In genomic region chr1:156705918-156706646, GRCh38 we compare ENCODE assay signal across 1 cellular context.
TF ChIP-seq lines count a peak whose summit lies in the region.

No MANE protein-coding gene starts in this region.

TF ChIP-seq in K562, 482 proteins besides CTCF, POLR2A, EP300 and RAD21 (continued from another document and continues in another):
- TF ChIP-seq PATZ1 (CRISPR knock-in tag; IDR thresholded peaks at IDR 0.05; ENCODE audit: borderline replicate concordance), result no peak
- TF ChIP-seq NEUROD1 (IDR thresholded peaks at IDR 0.05; ENCODE audit: borderline replicate concordance, low read depth, low read length, partially characterized antibody), result no peak
- peak in 1 of 2 experiments; percentile 61; a peak in 2 of 4 replicates for TF ChIP-seq HDAC1 (IDR thresholded peaks at IDR 0.05)
- TF ChIP-seq MNT (conservative IDR thresholded peaks at IDR 0.05), result no peak
- TF ChIP-seq ZSCAN32 (CRISPR knock-in tag; IDR thresholded peaks at IDR 0.05), result no peak
- TF ChIP-seq ZNF121 (CRISPR knock-in tag; conservative IDR thresholded peaks at IDR 0.05), result no peak
- no peak for TF ChIP-seq NCOA2 (IDR thresholded peaks at IDR 0.05; ENCODE audit: partially characterized antibody in 2 of 2)
- no peak for TF ChIP-seq SNAPC5 (CRISPR knock-in tag; IDR thresholded peaks at IDR 0.05)
- peak; percentile 46; the same call in 1 of the 2 replicates for TF ChIP-seq ELF1 (tag; IDR thresholded peaks at IDR 0.05)
- TF ChIP-seq ZNF324 (CRISPR knock-in tag; IDR thresholded peaks at IDR 0.05), result no peak
- TF ChIP-seq SIX5 (IDR thresholded peaks at IDR 0.05; ENCODE audit: borderline replicate concordance in 1 of 2, insufficient read depth in 1 of 2, low read depth in 1 of 2, low read length in 2 of 2), result no peak
- no peak for TF ChIP-seq REST (CRISPR knock-in tag; IDR thresholded peaks at IDR 0.05; ENCODE audit: low read depth)
- TF ChIP-seq ZNF699 (CRISPR knock-in tag; IDR thresholded peaks at IDR 0.05; ENCODE audit: insufficient replicate concordance), result no peak
- TF ChIP-seq PREB (CRISPR knock-in tag; IDR thresholded peaks at IDR 0.05), result peak; percentile 90; the same call in 1 of the 2 replicates
- no peak for TF ChIP-seq ILF3 (IDR thresholded peaks at IDR 0.05; ENCODE audit: borderline replicate concordance)
- TF ChIP-seq POLR2AphosphoS2 (IDR thresholded peaks at IDR 0.05; ENCODE audit: low read length), result no peak
- no peak for TF ChIP-seq ATF4 (CRISPR knock-in tag; IDR thresholded peaks at IDR 0.05)
- TF ChIP-seq POLR2AphosphoS5 (IDR thresholded peaks at IDR 0.05; ENCODE audit: control insufficient read depth, insufficient read depth, low read depth, low read length), result no peak
- TF ChIP-seq GTF2E2 (tag; IDR thresholded peaks at IDR 0.05), result no peak
- no peak for TF ChIP-seq PRPF4 (IDR thresholded peaks at IDR 0.05; ENCODE audit: insufficient read depth, low read depth, low read length, poor library complexity, severe bottlenecking)
- peak; percentile 58; the same call in 1 of the 2 replicates for TF ChIP-seq ZFX (CRISPR knock-in tag; IDR thresholded peaks at IDR 0.05)
- TF ChIP-seq HDAC8 (tag; IDR thresholded peaks at IDR 0.05), result no peak
- TF ChIP-seq AFF1 (IDR thresholded peaks at IDR 0.05; ENCODE audit: low read depth in 1 of 2, partially characterized antibody in 2 of 2), result peak in 1 of 2 experiments; percentile 47
- no peak for TF ChIP-seq MEIS2 (IDR thresholded peaks at IDR 0.05; ENCODE audit: partially characterized antibody)
- TF ChIP-seq HMGXB4 (CRISPR knock-in tag; IDR thresholded peaks at IDR 0.05), result no peak
- peak; percentile 36; the same call in 1 of the 2 replicates for TF ChIP-seq ZBTB2 (IDR thresholded peaks at IDR 0.05)
- TF ChIP-seq MAZ (CRISPR knock-in tag; conservative IDR thresholded peaks at IDR 0.05 in 1 of 2, IDR thresholded peaks at IDR 0.05 in 1 of 2), result peak; percentile 90 to 98
- TF ChIP-seq KLF6 (CRISPR knock-in tag; IDR thresholded peaks at IDR 0.05; ENCODE audit: borderline replicate concordance), result no peak
- TF ChIP-seq PTTG1 (tag; IDR thresholded peaks at IDR 0.05; ENCODE audit: low read depth), result no peak
- TF ChIP-seq ZBTB33 (CRISPR knock-in tag; IDR thresholded peaks at IDR 0.05), result peak; percentile 53
- no peak for TF ChIP-seq ZNF830 (CRISPR knock-in tag; IDR thresholded peaks at IDR 0.05)
- TF ChIP-seq MECOM (CRISPR knock-in tag; IDR thresholded peaks at IDR 0.05), result no peak
- TF ChIP-seq KDM4B (IDR thresholded peaks at IDR 0.05; ENCODE audit: borderline replicate concordance in 2 of 2, low read depth in 1 of 2), result peak in 1 of 2 experiments; percentile 42; a peak in 1 of 4 replicates
- TF ChIP-seq JUN (IDR thresholded peaks at IDR 0.05; ENCODE audit: borderline replicate concordance, low read depth, low read length), result no peak
- no peak for TF ChIP-seq JUN (CRISPR knock-in tag; IDR thresholded peaks at IDR 0.05; ENCODE audit: borderline replicate concordance)
